Comparison of ENCODE assay signal across 1 cellular context in the genomic region with DNA sequence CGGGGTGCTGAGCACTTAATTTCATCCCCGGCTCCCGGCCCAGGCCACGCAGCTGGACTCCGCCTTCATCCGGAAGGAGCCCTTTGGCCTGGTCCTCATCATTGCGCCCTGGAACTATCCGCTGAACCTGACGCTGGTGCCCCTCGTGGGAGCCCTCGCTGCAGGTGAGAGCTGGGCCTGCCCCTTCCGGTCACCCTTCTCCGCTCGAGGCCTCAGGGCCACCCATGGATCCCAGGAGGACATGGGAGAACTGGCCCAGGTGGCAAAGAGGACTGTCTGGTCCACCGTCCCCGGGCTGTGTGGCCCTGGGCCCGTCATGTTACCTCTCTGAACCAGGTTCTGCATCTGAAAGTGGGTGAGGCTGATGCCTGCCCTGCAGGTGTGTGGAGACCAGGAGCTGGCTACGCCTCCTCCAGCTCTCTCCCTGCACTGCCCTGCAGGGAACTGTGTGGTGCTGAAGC.
A peak's percentile ranks its signal among the peaks of the same experiment; 100 is the strongest.
TF ChIP-seq lines count a peak whose summit lies in the region.

No MANE protein-coding gene starts in this region.

TF ChIP-seq in HepG2, 621 proteins besides CTCF, POLR2A, EP300 and RAD21:
- TF ChIP-seq ZNF367 (CRISPR knock-in tag; IDR thresholded peaks at IDR 0.05; ENCODE audit: borderline replicate concordance) (no peak), SMARCC2 (IDR thresholded peaks at IDR 0.05) (no peak), PHB2 (IDR thresholded peaks at IDR 0.05; ENCODE audit: partially characterized antibody) (no peak), TEAD2 (CRISPR knock-in tag; IDR thresholded peaks at IDR 0.05) (no peak), ZNF768 (CRISPR knock-in tag; IDR thresholded peaks at IDR 0.05) (peak; percentile 95), CC2D1A (CRISPR knock-in tag; IDR thresholded peaks at IDR 0.05) (no peak), HNF4G (IDR thresholded peaks at IDR 0.05; ENCODE audit: borderline replicate concordance, low read depth, low read length) (no peak), HNF4G (CRISPR knock-in tag; IDR thresholded peaks at IDR 0.05; ENCODE audit: borderline replicate concordance, low read depth) (no peak), NFE2L1 (CRISPR knock-in tag; IDR thresholded peaks at IDR 0.05; ENCODE audit: borderline replicate concordance) (no peak)
- TF ChIP-seq, protein P1, sequence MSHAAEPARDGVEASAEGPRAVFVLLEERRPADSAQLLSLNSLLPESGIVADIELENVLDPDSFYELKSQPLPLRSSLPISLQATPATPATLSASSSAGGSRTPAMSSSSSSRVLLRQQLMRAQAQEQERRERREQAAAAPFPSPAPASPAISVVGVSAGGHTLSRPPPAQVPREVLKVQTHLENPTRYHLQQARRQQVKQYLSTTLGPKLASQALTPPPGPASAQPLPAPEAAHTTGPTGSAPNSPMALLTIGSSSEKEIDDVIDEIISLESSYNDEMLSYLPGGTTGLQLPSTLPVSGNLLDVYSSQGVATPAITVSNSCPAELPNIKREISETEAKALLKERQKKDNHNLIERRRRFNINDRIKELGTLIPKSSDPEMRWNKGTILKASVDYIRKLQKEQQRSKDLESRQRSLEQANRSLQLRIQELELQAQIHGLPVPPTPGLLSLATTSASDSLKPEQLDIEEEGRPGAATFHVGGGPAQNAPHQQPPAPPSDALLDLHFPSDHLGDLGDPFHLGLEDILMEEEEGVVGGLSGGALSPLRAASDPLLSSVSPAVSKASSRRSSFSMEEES (CRISPR knock-in tag; IDR thresholded peaks at IDR 0.05): no peak
